Comparison of ENCODE assay signal across 21 cellular contexts in genomic region chr3:13526626-13526949, GRCh38. TPM values are rescaled to one million over a fixed set of nuclear protein-coding genes. Genes with fewer than 3 reads are reported as not detected.
A peak's percentile ranks its signal among the peaks of the same experiment; 100 is the strongest.
DNase-seq lines count a peak whose midpoint lies in the region; ATAC-seq and TF ChIP-seq lines count a peak whose summit lies in the region.
"Had no signal": no experiment of that assay in that cellular context is flagged by ENCODE, and none has a peak within 500 bp of the region (broad histone marks: within the 10 kb centered on the region; RNA-seq: fewer than 3 reads in every experiment).

No MANE protein-coding gene starts in this region.

- no peak overlapping the region for H2BK20ac ChIP-seq in H9 (ENCODE audit: low read depth, low read length, poor library complexity, severe bottlenecking)

- H3K4ac ChIP-seq in H9 (ENCODE audit: low read depth, low read length), result no peak overlapping the region

- H3K27ac ChIP-seq in H9 (ENCODE audit: insufficient read length, low read depth, low read length), result no peak overlapping the region
- H3K27ac ChIP-seq: SJCRH30 had no signal

- no peak overlapping the region for H2BK120ac ChIP-seq in H9 (ENCODE audit: low read depth, low read length, poor library complexity, severe bottlenecking)

- intact Hi-C loops in MCF 10A (cut with micrococcal nuclease), result no loop called here

- no peaks in the 10 kb centered on the region for H3K27me3 ChIP-seq in H9 (ENCODE audit: insufficient read depth, low read length)

- no peaks in the 10 kb centered on the region for H3K79me2 ChIP-seq in H9 (ENCODE audit: insufficient read depth, low read length)

- WGBS in H9 (ENCODE audit: extremely low coverage, insufficient read length, low lambda C conversion rate), result no CpG with 5 or more reads among the region's 5 CpGs

- H3K23ac ChIP-seq in H9 (ENCODE audit: insufficient read length, low read depth, low read length), result no peak overlapping the region

- TF ChIP-seq CTCF in H9 (conservative IDR thresholded peaks at IDR 0.05) (no peak), MCF 10A (IDR thresholded peaks at IDR 0.05; ENCODE audit: unreplicated experiment) (no peak), mesothelial cell of epicardium (IDR thresholded peaks at IDR 0.05; ENCODE audit: unreplicated experiment) (no peak)

- no peak overlapping the region for H2AK5ac ChIP-seq in H9 (ENCODE audit: insufficient read length, low read length)

- H3K18ac ChIP-seq in H9 (ENCODE audit: insufficient read length, low read depth, low read length), result no peak overlapping the region

- 0 out of 2 replicates have a peak overlapping the region, but pooled peaks have one; percentile 1 for H3K14ac ChIP-seq in H9 (ENCODE audit: insufficient read depth, low read length)

- H2BK5ac ChIP-seq in H9 (ENCODE audit: insufficient read length, low read length), result no peak overlapping the region

- no peaks in the 10 kb centered on the region; the same call in 1 of the 2 replicates for H3K4me1 ChIP-seq in H9 (ENCODE audit: insufficient read depth, low read length)

- no peak overlapping the region for H2AFZ ChIP-seq in H9 (ENCODE audit: low read length)

- H3K4me2 ChIP-seq in H9 (ENCODE audit: insufficient read depth, insufficient read length, low read length), result no peak overlapping the region

- BruUV-seq in MCF 10A (replicated peaks; lab: Mats Ljungman, UMichigan), result no TSS peak

- H4K20me1 ChIP-seq in H9 (ENCODE audit: control insufficient read depth, insufficient read depth, insufficient read length), result no peaks in the 10 kb centered on the region

- no peak overlapping the region for H2BK12ac ChIP-seq in H9 (ENCODE audit: insufficient read length, low read depth, low read length)

- CTCF ChIA-PET in MCF 10A (lab: Yijun Ruan, JAX), result no interaction called here

- H3K27me3 Mint-ChIP-seq in H9 (ENCODE audit: low read depth), result peaks cover 4% of the 10 kb centered on the region
- no peaks in the 10 kb centered on the region for H3K27me3 Mint-ChIP-seq in MCF 10A (ENCODE audit: insufficient read depth, unreplicated experiment)
- no peaks in the 10 kb centered on the region for H3K27me3 Mint-ChIP-seq in mesothelial cell of epicardium (ENCODE audit: low read depth)
- H3K27me3 Mint-ChIP-seq in stimulated activated memory B cell treated with anti-CD40 and anti-IgM and Interleukin-4, amounts not matched to agents 10 μg/mL and 1 μg/mL and 100 μg/mL, for 72 hours, result peaks cover 31% of the 10 kb centered on the region
- H3K27me3 Mint-ChIP-seq: stimulated activated naive CD8-positive, alpha-beta T cell treated with anti-CD3 and anti-CD28 coated beads, Interleukin-15, Interleukin-2, amounts not matched to agents 100 ng/mL and 50 ng/mL, for 24 hours had no signal

- no peak overlapping the region for H3K56ac ChIP-seq in H9 (ENCODE audit: insufficient read length, low read depth, low read length)

- DNase-seq in H9 (no peak), MCF 10A (ENCODE audit: unreplicated experiment) (no peak), mesothelial cell of epicardium (ENCODE audit: low spot score in 2 of 2, unreplicated experiment in 2 of 2) (no peak), NCI-H345 (lab: John Stamatoyannopoulos, UW) (no peak), T1000 (lab: John Stamatoyannopoulos, UW) (no peak)
- DNase-seq: activated CD4-positive, CD25-positive, alpha-beta regulatory T cell treated with anti-CD3 and anti-CD28 coated beads, Interleukin-2, amount 50 U/mL, for 72 hours; activated naive CD8-positive, alpha-beta T cell treated with anti-CD3 and anti-CD28 coated beads, Interleukin-2, amount 50 U/mL, for 24 hours; COR-L47; effector CD8-positive, alpha-beta T cell; HFFc6; islet precursor cell; Karpas-422; NCI-H1092 treated with DMSO at 0.1 percent for 48 hours; T-helper 2 cell had no signal

- H3K9ac ChIP-seq in H9 (ENCODE audit: extremely low read depth, insufficient read length, low read length), result no peak overlapping the region

- H4K5ac ChIP-seq in H9 (ENCODE audit: insufficient read length, low read depth, low read length), result no peak overlapping the region

- H4K91ac ChIP-seq in H9 (ENCODE audit: insufficient read length, low read depth, low read length), result no peak overlapping the region

- H3K4me3 Mint-ChIP-seq in H9 (no peak overlapping the region), MCF 10A (ENCODE audit: unreplicated experiment) (no peak overlapping the region), mesothelial cell of epicardium (no peak overlapping the region)
- no peak overlapping the region for H3K4me3 Mint-ChIP-seq in stimulated activated memory B cell treated with anti-CD40 and anti-IgM and Interleukin-4, amounts not matched to agents 10 μg/mL and 1 μg/mL and 100 μg/mL, for 72 hours
- H3K4me3 Mint-ChIP-seq: activated naive CD8-positive, alpha-beta T cell treated with anti-CD3 and anti-CD28 coated beads, Interleukin-2, amount 50 U/mL, for 24 hours; activated T-helper 17 cell treated with anti-CD3 and anti-CD28 coated beads, Interleukin-2, amount 50 U/mL, for 72 hours; HFFc6; stimulated activated naive CD8-positive, alpha-beta T cell treated with anti-CD3 and anti-CD28 coated beads, Interleukin-15, Interleukin-2, amounts not matched to agents 100 ng/mL and 50 ng/mL, for 24 hours had no signal

- ATAC-seq in stimulated activated memory B cell treated with anti-CD40 and anti-IgM and Interleukin-4, amounts not matched to agents 10 μg/mL and 1 μg/mL and 100 μg/mL, for 72 hours, result peak; percentile 22
- no peak for ATAC-seq in HG02642 (IDR thresholded peaks at IDR 0.05; ENCODE audit: poor library complexity, unreplicated experiment)
- no peak for ATAC-seq in GM21825 (IDR thresholded peaks at IDR 0.05; ENCODE audit: unreplicated experiment)
- ATAC-seq: activated naive CD8-positive, alpha-beta T cell treated with anti-CD3 and anti-CD28 coated beads, Interleukin-2, amount 50 U/mL, for 24 hours; activated T-helper 17 cell treated with anti-CD3 and anti-CD28 coated beads, Interleukin-2, amount 50 U/mL, for 72 hours had no signal

- no peaks in the 10 kb centered on the region for H3K79me1 ChIP-seq in H9 (ENCODE audit: insufficient read depth, low read depth, low read length, poor library complexity, severe bottlenecking)

- no peak overlapping the region for H4K8ac ChIP-seq in H9 (replicated peaks; ENCODE audit: insufficient read length, low read depth, low read length)

- no peaks in the 10 kb centered on the region for H3K23me2 ChIP-seq in H9 (ENCODE audit: insufficient read length, low read depth, low read length, poor library complexity, severe bottlenecking)

- H3K4me1 Mint-ChIP-seq in H9, result peaks cover 24 to 28% of the 10 kb centered on the region in 2 experiments
- H3K4me1 Mint-ChIP-seq in MCF 10A (ENCODE audit: insufficient read depth, unreplicated experiment), result peaks cover 30% of the 10 kb centered on the region
- peaks cover 21% of the 10 kb centered on the region for H3K4me1 Mint-ChIP-seq in mesothelial cell of epicardium
- H3K4me1 Mint-ChIP-seq in stimulated activated memory B cell treated with anti-CD40 and anti-IgM and Interleukin-4, amounts not matched to agents 10 μg/mL and 1 μg/mL and 100 μg/mL, for 72 hours, result no peaks in the 10 kb centered on the region
- H3K4me1 Mint-ChIP-seq: activated naive CD8-positive, alpha-beta T cell treated with anti-CD3 and anti-CD28 coated beads, Interleukin-2, amount 50 U/mL, for 24 hours; activated T-helper 17 cell treated with anti-CD3 and anti-CD28 coated beads, Interleukin-2, amount 50 U/mL, for 72 hours had no signal

- H3K9me3 Mint-ChIP-seq in H9, result peaks cover 4 to 13% of the 10 kb centered on the region in 2 experiments
- H3K9me3 Mint-ChIP-seq in MCF 10A (ENCODE audit: unreplicated experiment), result peaks cover 3% of the 10 kb centered on the region
- H3K9me3 Mint-ChIP-seq in mesothelial cell of epicardium, result peaks cover 13% of the 10 kb centered on the region
- H3K9me3 Mint-ChIP-seq in stimulated activated memory B cell treated with anti-CD40 and anti-IgM and Interleukin-4, amounts not matched to agents 10 μg/mL and 1 μg/mL and 100 μg/mL, for 72 hours, result peaks cover 2% of the 10 kb centered on the region
- H3K9me3 Mint-ChIP-seq: activated T-helper 17 cell treated with anti-CD3 and anti-CD28 coated beads, Interleukin-2, amount 50 U/mL, for 72 hours; HFFc6 had no signal

- H3K9me3 ChIP-seq in H9 (ENCODE audit: control insufficient read depth, low read depth, low read length), result no peaks in the 10 kb centered on the region
- H3K9me3 ChIP-seq: SJCRH30 had no signal

- POLR2A ChIA-PET in MCF 10A (lab: Yijun Ruan, JAX), result interaction anchor here (1.4 to 2.2 kb wide), 3 partner anchors 12 to 53 kb away, joined by 5 to 12 read pairs (median 12); no protein-coding TSS in a partner anchor

- H2BK15ac ChIP-seq in H9 (ENCODE audit: low read depth, low read length), result no peak overlapping the region

- no peak overlapping the region for H3T11ph ChIP-seq in H9 (ENCODE audit: low read length)

- peaks cover 0 to 2% (median 0%) of the 10 kb centered on the region in 3 experiments; a peak in 4 of 7 replicates for H3K36me3 Mint-ChIP-seq in H9 (ENCODE audit: insufficient read depth in 1 of 3, low read depth in 3 of 3)
- no peaks in the 10 kb centered on the region for H3K36me3 Mint-ChIP-seq in MCF 10A (ENCODE audit: insufficient read depth, unreplicated experiment)
- peaks cover 4% of the 10 kb centered on the region for H3K36me3 Mint-ChIP-seq in mesothelial cell of epicardium
- no peaks in the 10 kb centered on the region for H3K36me3 Mint-ChIP-seq in stimulated activated memory B cell treated with anti-CD40 and anti-IgM and Interleukin-4, amounts not matched to agents 10 μg/mL and 1 μg/mL and 100 μg/mL, for 72 hours

- H3K27ac Mint-ChIP-seq in H9 (peak overlapping the region in 2 of 3 experiments; percentile 44 to 92; a peak in 2 of 7 replicates), MCF 10A (ENCODE audit: low read depth, unreplicated experiment) (peak overlapping the region; percentile 97), mesothelial cell of epicardium (peak overlapping the region; percentile 91)
- no peak overlapping the region for H3K27ac Mint-ChIP-seq in stimulated activated memory B cell treated with anti-CD40 and anti-IgM and Interleukin-4, amounts not matched to agents 10 μg/mL and 1 μg/mL and 100 μg/mL, for 72 hours
- H3K27ac Mint-ChIP-seq: activated naive CD8-positive, alpha-beta T cell treated with anti-CD3 and anti-CD28 coated beads, Interleukin-2, amount 50 U/mL, for 24 hours; activated T-helper 17 cell treated with anti-CD3 and anti-CD28 coated beads, Interleukin-2, amount 50 U/mL, for 72 hours; stimulated activated naive CD8-positive, alpha-beta T cell treated with anti-CD3 and anti-CD28 coated beads, Interleukin-15, Interleukin-2, amounts not matched to agents 100 ng/mL and 50 ng/mL, for 24 hours had no signal

RNA-seq across cellular contexts. Expression of gene FBLN2, which starts 22.3 kb away (rescaled TPM):
- total RNA-seq in H9 (2021), result 9.8 and 11.8 TPM in 2 replicates
- not detected in 2 replicates for total RNA-seq in MCF 10A (2022)
- 63.3 to 68.6 TPM (median 67.5 TPM) in 3 replicates for total RNA-seq in mesothelial cell of epicardium
- total RNA-seq: OCI-LY7, SJCRH30 had no signal

RNA-seq across cellular contexts. Expression of gene HDAC11, which starts 46.5 kb away (rescaled TPM):
- total RNA-seq in H9 (2021), result 6.6 and 7.0 TPM in 2 replicates
- 8.7 and 9.3 TPM in 2 replicates for total RNA-seq in MCF 10A (2022)
- 15.4 to 19.1 TPM (median 16.4 TPM) in 3 replicates for total RNA-seq in mesothelial cell of epicardium

Comparison
In these comparisons a context has a peak if more than half of its experiments do, and no peak if none do; other contexts are left out.
1. RNA of gene FBLN2, which starts 22.3 kb away (total RNA-seq): 63.3 to 68.6 TPM in mesothelial cell of epicardium and 9.8 to 11.8 TPM in H9; not detected in MCF 10A; every median in the first group is over 10 times any median in the second.